Comparison of ENCODE assay signal across 10 cellular contexts in genomic region chr22:20132686-20133246, GRCh38. TPM values are rescaled to one million over a fixed set of nuclear protein-coding genes. Genes with fewer than 3 reads are reported as not detected.
DNase-seq lines count a peak whose midpoint lies in the region; ATAC-seq, FAIRE-seq and TF ChIP-seq lines count a peak whose summit lies in the region.
"Had no signal": no experiment of that assay in that cellular context is flagged by ENCODE, and none has a peak within 500 bp of the region (broad histone marks: within the 10 kb centered on the region; RNA-seq: fewer than 3 reads in every experiment).

No MANE protein-coding gene starts in this region.

- peaks cover 3% of the 10 kb centered on the region for H3K36me3 Mint-ChIP-seq in activated naive CD4-positive, alpha-beta T cell treated with anti-CD3 and anti-CD28 coated beads, Interleukin-2, amount 10 ng/mL, durations not matched to agents 7 days and 5 days
- H3K36me3 Mint-ChIP-seq in memory B cell (no peaks in the 10 kb centered on the region), type B pancreatic cell (no peaks in the 10 kb centered on the region)

- H3K9ac ChIP-seq in K562 (ENCODE audit: insufficient read depth in 1 of 2, low read depth in 2 of 2, low read length in 2 of 2): peak overlapping the region; percentile 38 to 92; a peak in 3 of 4 replicates

- peaks cover 21% of the 10 kb centered on the region for H3K79me2 ChIP-seq in K562 (ENCODE audit: control insufficient read depth, insufficient read depth, low read length)

- POLR2A ChIA-PET in K562 (lab: Yijun Ruan, JAX): no interaction called here

- no peak for TF ChIP-seq RAD21 in K562 (CRISPR knock-in tag; conservative IDR thresholded peaks at IDR 0.05 in 1 of 2, IDR thresholded peaks at IDR 0.05 in 1 of 2)

- intact Hi-C loops in K562 (cut with micrococcal nuclease): no loop called here

- H3K27ac ChIP-seq in K562 (ENCODE audit: extremely low read depth, low read depth, low read length): no peak overlapping the region

- H3K9me3 ChIP-seq in K562 (replicated peaks; ENCODE audit: control insufficient read depth, insufficient read depth, low read depth, low read length): no peaks in the 10 kb centered on the region

- peak overlapping the region; percentile 65 for H3K27ac Mint-ChIP-seq in activated naive CD4-positive, alpha-beta T cell treated with anti-CD3 and anti-CD28 coated beads, Interleukin-2, amount 10 ng/mL, durations not matched to agents 7 days and 5 days
- no peak overlapping the region for H3K27ac Mint-ChIP-seq in memory B cell
- no peak overlapping the region for H3K27ac Mint-ChIP-seq in type B pancreatic cell

- peaks cover 9% of the 10 kb centered on the region for H3K9me1 ChIP-seq in K562 (ENCODE audit: control insufficient read depth, insufficient read depth, low read length)

- H3K9me3 Mint-ChIP-seq in activated naive CD4-positive, alpha-beta T cell treated with anti-CD3 and anti-CD28 coated beads, Interleukin-2, amount 10 ng/mL, durations not matched to agents 7 days and 5 days: no peaks in the 10 kb centered on the region
- no peaks in the 10 kb centered on the region for H3K9me3 Mint-ChIP-seq in memory B cell
- no peaks in the 10 kb centered on the region for H3K9me3 Mint-ChIP-seq in type B pancreatic cell

- H3K4me1 Mint-ChIP-seq in activated naive CD4-positive, alpha-beta T cell treated with anti-CD3 and anti-CD28 coated beads, Interleukin-2, amount 10 ng/mL, durations not matched to agents 7 days and 5 days: peaks cover 29% of the 10 kb centered on the region
- H3K4me1 Mint-ChIP-seq in memory B cell (peaks cover 22% of the 10 kb centered on the region), type B pancreatic cell (ENCODE audit: unreplicated experiment) (peaks cover 9% of the 10 kb centered on the region)

- H3K36me3 ChIP-seq in K562 (ENCODE audit: control insufficient read depth, insufficient read depth, low read length): peaks cover 5% of the 10 kb centered on the region; the same call in 2 of the 3 replicates

- no peaks in the 10 kb centered on the region for H3K27me3 Mint-ChIP-seq in activated naive CD4-positive, alpha-beta T cell treated with anti-CD3 and anti-CD28 coated beads, Interleukin-2, amount 10 ng/mL, durations not matched to agents 7 days and 5 days
- H3K27me3 Mint-ChIP-seq in memory B cell (no peaks in the 10 kb centered on the region), type B pancreatic cell (no peaks in the 10 kb centered on the region)

- peak overlapping the region; percentile 75 for H3K4me2 ChIP-seq in K562 (ENCODE audit: insufficient read depth, low read length)

- no peak for TF ChIP-seq POLR2A in K562 (conservative IDR thresholded peaks at IDR 0.05)

- peaks cover 14 to 84% of the 10 kb centered on the region in 2 experiments for H3K4me1 ChIP-seq in K562 (replicated peaks in 1 of 2; ENCODE audit: control insufficient read depth in 2 of 2, insufficient read depth in 2 of 2, low read length in 2 of 2)

- CTCF ChIA-PET in activated naive CD4-positive, alpha-beta T cell treated with anti-CD3 and anti-CD28 coated beads, Interleukin-2, amount 10 ng/mL, durations not matched to agents 7 days and 5 days (lab: Charles Lee): no interaction called here
- CTCF ChIA-PET in K562 (lab: Yijun Ruan, JAX; ENCODE audit: low intra/inter-chr PET ratio): interaction anchor here (5.8 kb wide), 1 partner anchor 162 kb away, joined by 80 read pairs; no protein-coding TSS in a partner anchor

- 77% methylated on average over 16 of the region's 16 CpGs for WGBS in K562 (ENCODE audit: insufficient coverage, low coverage, missing lambda C conversion rate)

- FAIRE-seq in K562 (lab: Jason Lieb, UNC): no peak
- FAIRE-seq: TTC549 had no signal

- H3K4me3 ChIP-seq in K562: peak overlapping the region; percentile 62

- in situ Hi-C loops in K562 (cut with MboI): no loop called here

- DNase-seq in activated naive CD4-positive, alpha-beta T cell treated with anti-CD3 and anti-CD28 coated beads, Interleukin-2, amount 10 ng/mL, durations not matched to agents 7 days and 5 days: no peak
- DNase-seq in activated naive CD4-positive, alpha-beta T cell treated with anti-CD3 and anti-CD28 coated beads, Interleukin-2, amount 50 U/mL, for 16 hours: no peak
- DNase-seq in K562 (ENCODE audit: extremely low read depth in 1 of 4, low spot score in 3 of 4) (no peak), memory B cell (ENCODE audit: low spot score in 2 of 2) (no peak), type B pancreatic cell (ENCODE audit: extremely low spot score, unreplicated experiment) (no peak), omental fat pad (ENCODE audit: low spot score) (no peak), left lobe of liver (ENCODE audit: low spot score) (no peak)
- DNase-seq: DMS153 had no signal

- H3K27me3 ChIP-seq in K562 (ENCODE audit: control insufficient read depth in 2 of 2, insufficient read depth in 2 of 2, low read length in 2 of 2): no peaks in the 10 kb centered on the region

- ATAC-seq in K562: no peak
- no peak for ATAC-seq in memory B cell (ENCODE audit: low read depth)
- ATAC-seq in omental fat pad (ENCODE audit: low FRiP score): no peak
- ATAC-seq in HG03139 (IDR thresholded peaks at IDR 0.05; ENCODE audit: unreplicated experiment): no peak
- no peak for ATAC-seq in left lobe of liver

- no peak for TF ChIP-seq EP300 in K562 (IDR thresholded peaks at IDR 0.05; ENCODE audit: low read length)

- H4K20me1 ChIP-seq in K562 (replicated peaks; ENCODE audit: control insufficient read depth, insufficient read depth, low read length): peaks cover 72% of the 10 kb centered on the region

- BruUV-seq in K562 (replicated peaks; lab: Mats Ljungman, UMichigan): no TSS peak

- TF ChIP-seq CTCF in K562 (IDR thresholded peaks at IDR 0.05 in 2 of 3, conservative IDR thresholded peaks at IDR 0.05 in 1 of 3; ENCODE audit: insufficient read depth in 2 of 3, low read depth in 1 of 3, low read length in 3 of 3): no peak
- no peak for TF ChIP-seq CTCF in type B pancreatic cell (conservative IDR thresholded peaks at IDR 0.05)
- no peak for TF ChIP-seq CTCF in omental fat pad (IDR thresholded peaks at IDR 0.05)

- H3K4me3 Mint-ChIP-seq in activated naive CD4-positive, alpha-beta T cell treated with anti-CD3 and anti-CD28 coated beads, Interleukin-2, amount 10 ng/mL, durations not matched to agents 7 days and 5 days: peak overlapping the region; percentile 69
- H3K4me3 Mint-ChIP-seq in memory B cell: peak overlapping the region; percentile 77
- peak overlapping the region; percentile 81 for H3K4me3 Mint-ChIP-seq in type B pancreatic cell

- H2AFZ ChIP-seq in K562 (ENCODE audit: low read depth, low read length): 0 out of 2 replicates have a peak overlapping the region, but pooled peaks have one; percentile 54

RNA-seq across cellular contexts. Expression of gene ZDHHC8, which starts 1.2 kb away (rescaled TPM):
- 77.3 and 229 TPM in 2 replicates for total RNA-seq in K562 (2011; cell fraction: chromatin; rRNA removed; ENCODE audit: low replicate concordance)
- 110 and 113 TPM in 2 replicates for total RNA-seq in K562 (2011; cell fraction: nucleolus; rRNA removed)
- 89.5 and 103 TPM in 2 replicates for total RNA-seq in K562 (2011; cell fraction: nucleoplasm; rRNA removed)
- total RNA-seq in K562 (2014; rRNA removed): 16.4 and 27.9 TPM in 2 replicates
- 4.5 and 7.5 TPM in 2 replicates for total RNA-seq in K562 (2014; rRNA removed; fragmentation: Illumina TruSeq; extraction: Trizol)
- total RNA-seq in K562 (2015; rRNA removed; fragmentation: Illumina TruSeq; extraction: Trizol): 9.8 and 11.3 TPM in 2 replicates
- 99.5 and 109 TPM in 2 replicates for total RNA-seq in K562 (2021)
- polyA plus RNA-seq in K562 (2011; rRNA removed): 21.3 and 39.4 TPM in 2 replicates
- 30.5 and 34.1 TPM in 2 replicates for polyA plus RNA-seq in K562 (2011; cell fraction: cytosol; rRNA removed)
- polyA plus RNA-seq in K562 (2011; cell fraction: nucleus; rRNA removed): 388 and 500 TPM in 2 replicates
- 47.3 and 69.3 TPM in 2 replicates for polyA plus RNA-seq in K562 (2012)
- 34.6 and 58.2 TPM in 2 replicates for polyA plus RNA-seq in K562 (2014; fragmentation: Illumina TruSeq; extraction: Trizol)
- polyA plus RNA-seq in K562 (2014; fragmentation: Nextera tagmentation; extraction: Ambion mirVana): under 1 TPM; 0.04 to 0.15 TPM
- polyA plus RNA-seq in K562 (2014; rRNA removed): 74.5 and 108 TPM in 2 replicates
- 5.1 and 6.4 TPM in 2 replicates for polyA minus RNA-seq in K562 (2011; rRNA and poly(A)+ RNA removed)
- 26.3 and 42.5 TPM in 2 replicates for polyA minus RNA-seq in K562 (2011; cell fraction: cytosol; rRNA and poly(A)+ RNA removed)
- polyA minus RNA-seq in K562 (2011; cell fraction: nucleus; rRNA and poly(A)+ RNA removed): 38.9 and 55.3 TPM in 2 replicates
- 55.2 and 73.6 TPM in 2 replicates for total RNA-seq in type B pancreatic cell (ENCODE audit: low replicate concordance)
- total RNA-seq in omental fat pad: 10 to 100 TPM in 3 of 4 donors, 1 to 10 TPM in 1; 9.5 to 23.3 (median 16.4) TPM
- 37.3 TPM for total RNA-seq in left lobe of liver

RNA-seq across cellular contexts. Expression of gene TRMT2A, which starts 15.7 kb away (rescaled TPM):
- 249 and 785 TPM in 2 replicates for total RNA-seq in K562 (2011; cell fraction: chromatin; rRNA removed; ENCODE audit: low replicate concordance)
- total RNA-seq in K562 (2011; cell fraction: nucleolus; rRNA removed): 623 and 778 TPM in 2 replicates
- total RNA-seq in K562 (2011; cell fraction: nucleoplasm; rRNA removed): 344 and 378 TPM in 2 replicates
- total RNA-seq in K562 (2014; rRNA removed) (203 and 254 TPM in 2 replicates), K562 (2014; rRNA removed; fragmentation: Illumina TruSeq; extraction: Trizol) (31.5 and 47.4 TPM in 2 replicates), K562 (2015; rRNA removed; fragmentation: Illumina TruSeq; extraction: Trizol) (151 and 170 TPM in 2 replicates), K562 (2021) (222 and 242 TPM in 2 replicates), type B pancreatic cell (ENCODE audit: low replicate concordance) (57.7 and 64.8 TPM in 2 replicates), omental fat pad (10 to 100 TPM; 32.4 to 58.5 (median 49.0) TPM), left lobe of liver (36.7 TPM)
- polyA plus RNA-seq in K562 (2011; rRNA removed) (102 and 189 TPM in 2 replicates), K562 (2014; fragmentation: Illumina TruSeq; extraction: Trizol) (140 and 177 TPM in 2 replicates), K562 (2014; fragmentation: Nextera tagmentation; extraction: Ambion mirVana) (1 to 10 TPM; 1.6 to 6.6 TPM), K562 (2014; rRNA removed) (258 and 265 TPM in 2 replicates)
- polyA plus RNA-seq in K562 (2011; cell fraction: cytosol; rRNA removed): 155 and 253 TPM in 2 replicates
- polyA plus RNA-seq in K562 (2011; cell fraction: nucleus; rRNA removed): 1,476 and 1,701 TPM in 2 replicates
- polyA plus RNA-seq in K562 (2012): 173 and 189 TPM in 2 replicates
- polyA minus RNA-seq in K562 (2011; rRNA and poly(A)+ RNA removed): 57.9 and 72.9 TPM in 2 replicates
- 87.3 and 128 TPM in 2 replicates for polyA minus RNA-seq in K562 (2011; cell fraction: cytosol; rRNA and poly(A)+ RNA removed)
- polyA minus RNA-seq in K562 (2011; cell fraction: nucleus; rRNA and poly(A)+ RNA removed): 286 and 369 TPM in 2 replicates

RNA-seq across cellular contexts. Expression of gene RANBP1, which starts 16.9 kb away (rescaled TPM):
- total RNA-seq in K562 (2011; cell fraction: chromatin; rRNA removed; ENCODE audit: low replicate concordance): 525 and 801 TPM in 2 replicates
- total RNA-seq in K562 (2011; cell fraction: nucleolus; rRNA removed): 523 and 591 TPM in 2 replicates
- total RNA-seq in K562 (2011; cell fraction: nucleoplasm; rRNA removed): 545 and 554 TPM in 2 replicates
- total RNA-seq in K562 (2014; rRNA removed) (2,045 and 2,260 TPM in 2 replicates), K562 (2014; rRNA removed; fragmentation: Illumina TruSeq; extraction: Trizol) (1,191 and 1,409 TPM in 2 replicates), K562 (2015; rRNA removed; fragmentation: Illumina TruSeq; extraction: Trizol) (1,591 and 1,659 TPM in 2 replicates), K562 (2021) (1,289 and 1,311 TPM in 2 replicates), type B pancreatic cell (ENCODE audit: low replicate concordance) (129 and 235 TPM in 2 replicates), omental fat pad (100 to 1,000 TPM; 146 to 285 (median 159) TPM), left lobe of liver (47.0 TPM)
- polyA plus RNA-seq in K562 (2011; rRNA removed) (1,082 and 1,351 TPM in 2 replicates), K562 (2014; fragmentation: Illumina TruSeq; extraction: Trizol) (1,518 and 1,621 TPM in 2 replicates), K562 (2014; fragmentation: Nextera tagmentation; extraction: Ambion mirVana) (100 to 1,000 TPM; 162 to 207 TPM), K562 (2014; rRNA removed) (2,237 and 2,891 TPM in 2 replicates)
- polyA plus RNA-seq in K562 (2011; cell fraction: cytosol; rRNA removed): 950 and 1,655 TPM in 2 replicates
- 1,008 and 1,512 TPM in 2 replicates for polyA plus RNA-seq in K562 (2011; cell fraction: nucleus; rRNA removed)
- polyA plus RNA-seq in K562 (2012): 795 and 1,074 TPM in 2 replicates
- polyA minus RNA-seq in K562 (2011; rRNA and poly(A)+ RNA removed): 896 and 959 TPM in 2 replicates
- 618 and 835 TPM in 2 replicates for polyA minus RNA-seq in K562 (2011; cell fraction: cytosol; rRNA and poly(A)+ RNA removed)
- 183 and 414 TPM in 2 replicates for polyA minus RNA-seq in K562 (2011; cell fraction: nucleus; rRNA and poly(A)+ RNA removed)

RNA-seq across cellular contexts. Expression of gene CCDC188, which starts 18.1 kb away (rescaled TPM):
- total RNA-seq in K562 (2011; cell fraction: chromatin; rRNA removed; ENCODE audit: low replicate concordance): not detected in 2 replicates
- total RNA-seq in K562 (2011; cell fraction: nucleolus; rRNA removed): not detected in 2 replicates
- total RNA-seq in K562 (2011; cell fraction: nucleoplasm; rRNA removed): not detected in 2 replicates
- not detected in 2 replicates for total RNA-seq in K562 (2014; rRNA removed)
- not detected in 2 replicates for total RNA-seq in K562 (2014; rRNA removed; fragmentation: Illumina TruSeq; extraction: Trizol)
- total RNA-seq in K562 (2015; rRNA removed; fragmentation: Illumina TruSeq; extraction: Trizol): not detected in 2 replicates
- total RNA-seq in K562 (2021): not detected in 2 replicates
- polyA plus RNA-seq in K562 (2011; rRNA removed): not detected in 2 replicates
- not detected in 2 replicates for polyA plus RNA-seq in K562 (2011; cell fraction: cytosol; rRNA removed)
- not detected in 2 replicates for polyA plus RNA-seq in K562 (2011; cell fraction: nucleus; rRNA removed)
- 0.26 TPM in 1 of 2 replicates, not detected in the other for polyA plus RNA-seq in K562 (2012)
- polyA plus RNA-seq in K562 (2014; fragmentation: Illumina TruSeq; extraction: Trizol): not detected in 2 replicates
- polyA plus RNA-seq in K562 (2014; fragmentation: Nextera tagmentation; extraction: Ambion mirVana): not detected
- polyA plus RNA-seq in K562 (2014; rRNA removed): not detected in 2 replicates
- polyA minus RNA-seq in K562 (2011; rRNA and poly(A)+ RNA removed): not detected in 2 replicates
- polyA minus RNA-seq in K562 (2011; cell fraction: cytosol; rRNA and poly(A)+ RNA removed): not detected in 2 replicates
- polyA minus RNA-seq in K562 (2011; cell fraction: nucleus; rRNA and poly(A)+ RNA removed): not detected in 2 replicates
- 2.6 and 4.3 TPM in 2 replicates for total RNA-seq in type B pancreatic cell (ENCODE audit: low replicate concordance)
- total RNA-seq in omental fat pad: 1 to 10 TPM in 1 of 4 donors, under 1 TPM in 2, not detected in 1; 0.28 to 1.8 (median 0.56) TPM
- total RNA-seq in left lobe of liver: not detected

RNA-seq across cellular contexts. Expression of gene DGCR8, which starts 52.7 kb away (rescaled TPM):
- 638 and 1,105 TPM in 2 replicates for total RNA-seq in K562 (2011; cell fraction: chromatin; rRNA removed; ENCODE audit: low replicate concordance)
- 550 and 577 TPM in 2 replicates for total RNA-seq in K562 (2011; cell fraction: nucleolus; rRNA removed)
- total RNA-seq in K562 (2011; cell fraction: nucleoplasm; rRNA removed): 502 and 511 TPM in 2 replicates
- 107 and 108 TPM in 2 replicates for total RNA-seq in K562 (2014; rRNA removed)
- 43.7 and 49.4 TPM in 2 replicates for total RNA-seq in K562 (2014; rRNA removed; fragmentation: Illumina TruSeq; extraction: Trizol)
- 80.1 and 81.2 TPM in 2 replicates for total RNA-seq in K562 (2015; rRNA removed; fragmentation: Illumina TruSeq; extraction: Trizol)
- 116 and 119 TPM in 2 replicates for total RNA-seq in K562 (2021)
- polyA plus RNA-seq in K562 (2011; rRNA removed): 81.8 and 155 TPM in 2 replicates
- 51.2 and 92.7 TPM in 2 replicates for polyA plus RNA-seq in K562 (2011; cell fraction: cytosol; rRNA removed)
- polyA plus RNA-seq in K562 (2011; cell fraction: nucleus; rRNA removed): 1,167 and 1,418 TPM in 2 replicates
- 76.7 and 85.3 TPM in 2 replicates for polyA plus RNA-seq in K562 (2012)
- polyA plus RNA-seq in K562 (2014; fragmentation: Illumina TruSeq; extraction: Trizol): 70.4 and 75.0 TPM in 2 replicates
- polyA plus RNA-seq in K562 (2014; fragmentation: Nextera tagmentation; extraction: Ambion mirVana): 1 to 10 TPM; 5.9 to 7.7 TPM
- polyA plus RNA-seq in K562 (2014; rRNA removed): 135 and 144 TPM in 2 replicates
- 62.1 and 82.0 TPM in 2 replicates for polyA minus RNA-seq in K562 (2011; rRNA and poly(A)+ RNA removed)
- polyA minus RNA-seq in K562 (2011; cell fraction: cytosol; rRNA and poly(A)+ RNA removed): 35.2 and 46.4 TPM in 2 replicates
- 210 and 349 TPM in 2 replicates for polyA minus RNA-seq in K562 (2011; cell fraction: nucleus; rRNA and poly(A)+ RNA removed)
- 39.0 and 61.3 TPM in 2 replicates for total RNA-seq in type B pancreatic cell (ENCODE audit: low replicate concordance)
- total RNA-seq in omental fat pad: 10 to 100 TPM; 16.9 to 33.5 (median 24.1) TPM
- total RNA-seq in left lobe of liver: 26.9 TPM
